Comparison of ENCODE assay signal across 8 cellular contexts in the genomic region with DNA sequence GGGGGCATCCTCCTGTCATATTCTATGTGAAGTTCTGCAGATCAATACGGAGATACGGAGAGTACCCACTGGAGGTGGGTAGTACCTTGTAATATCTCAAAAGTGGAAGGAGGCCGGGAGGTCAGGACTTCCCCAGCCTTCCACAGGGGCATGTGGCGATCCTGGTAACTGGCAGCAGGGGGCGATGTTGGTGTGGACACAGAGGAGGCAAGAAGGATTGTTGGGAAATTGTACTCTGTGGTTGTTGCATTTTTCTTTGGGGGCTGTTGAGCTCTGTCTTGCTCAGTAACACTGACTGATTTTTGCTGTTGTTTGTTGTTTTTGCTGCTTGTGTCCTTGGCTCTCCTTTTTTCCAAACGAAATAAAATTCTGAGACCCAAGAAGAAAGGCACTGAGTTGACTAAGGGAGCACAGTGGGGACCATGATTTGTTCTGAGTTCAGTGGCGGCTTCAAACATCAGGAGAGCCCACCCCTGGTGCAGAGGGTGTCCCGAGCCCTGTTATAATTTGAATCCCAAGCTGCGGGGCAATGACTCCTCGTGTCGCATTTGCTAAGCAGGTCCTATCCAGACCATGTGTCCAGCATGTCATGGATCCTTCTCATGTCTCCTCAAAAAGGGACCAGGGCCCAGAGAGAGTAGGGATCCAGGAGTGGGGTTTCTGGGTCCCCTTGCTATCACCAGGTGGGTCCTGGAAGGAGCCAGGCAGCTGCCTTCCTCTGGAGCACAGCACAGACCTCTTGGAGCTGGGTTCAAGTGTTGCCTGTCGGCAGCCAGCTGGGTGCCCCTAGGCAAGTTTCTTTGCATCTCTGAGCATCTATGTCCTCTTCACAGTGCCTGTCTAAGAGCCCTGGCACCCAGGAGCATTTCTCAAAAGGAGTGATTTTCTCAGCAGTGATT. TPM values are rescaled to one million over a fixed set of nuclear protein-coding genes. Genes with fewer than 3 reads are reported as not detected.
A peak's percentile ranks its signal among the peaks of the same experiment; 100 is the strongest.
DNase-seq lines count a peak whose midpoint lies in the region; ATAC-seq and TF ChIP-seq lines count a peak whose summit lies in the region.

No MANE protein-coding gene starts in this region.

- DNase-seq in AG04450 (ENCODE audit: low read depth, low spot score) (peak; percentile 30), PC-9 (peak; percentile 47 to 63), activated T-cell treated with anti-CD3 and anti-CD28 coated beads for 4 hours (peak; percentile 57), fibroblast of mammary gland (ENCODE audit: low read depth) (peak; percentile 66), osteocyte (ENCODE audit: extremely low spot score, unreplicated experiment) (no peak), uterus (peak; percentile 37 to 52)

- no peaks in the 10 kb centered on the region for H3K9me2 ChIP-seq in PC-9 (ENCODE audit: insufficient read depth)

- TF ChIP-seq POLR2A in uterus (IDR thresholded peaks at IDR 0.05), result no peak

- H3K4me3 ChIP-seq in AG04450 (ENCODE audit: low read depth, low read length), result no peak overlapping the region
- no peak overlapping the region for H3K4me3 ChIP-seq in PC-9
- no peak overlapping the region for H3K4me3 ChIP-seq in fibroblast of mammary gland (ENCODE audit: control insufficient read depth, low read depth, low read length)
- H3K4me3 ChIP-seq in uterus, result no peak overlapping the region

- CTCF ChIA-PET in AG04450 (lab: Charles Lee), result interaction anchor here (0.5 to 4.6 kb wide), 41 partner anchors 8 to 547 kb away, joined by 3 to 145 read pairs (median 5); a partner anchor contains a TSS
- CTCF ChIA-PET in PC-9 (lab: Charles Lee), result interaction anchor here (0.6 kb wide), 1 partner anchor 767 kb away, joined by 3 read pairs; no protein-coding TSS in a partner anchor

- H3K4me2 ChIP-seq in PC-9, result no peak overlapping the region

- intact Hi-C loops in PC-9 (cut with micrococcal nuclease; ENCODE audit: unreplicated experiment), result loop anchor here (1.0 to 5.0 kb wide), 2 partner anchors 163 to 229 kb away; no protein-coding TSS in a partner anchor
- intact Hi-C loops in uterus (cut with DNase I; ENCODE audit: low total_unique reads), result no loop called here

- no peak overlapping the region for H3K27ac Mint-ChIP-seq in osteocyte (ENCODE audit: unreplicated experiment)

- H3K4me1 Mint-ChIP-seq in osteocyte (ENCODE audit: unreplicated experiment), result peaks cover 4% of the 10 kb centered on the region

- BruUV-seq in PC-9 (replicated peaks; lab: Mats Ljungman, UMichigan), result no TSS peak

- no peaks in the 10 kb centered on the region for H3K79me2 ChIP-seq in PC-9 (ENCODE audit: low read depth)

- H3K9me3 ChIP-seq in AG04450 (ENCODE audit: control insufficient read depth, insufficient read depth, low read length) (no peaks in the 10 kb centered on the region), PC-9 (ENCODE audit: insufficient read depth, low read depth) (no peaks in the 10 kb centered on the region), uterus (no peaks in the 10 kb centered on the region)

- ATAC-seq in GM18867 (IDR thresholded peaks at IDR 0.05; ENCODE audit: unreplicated experiment) (peak; percentile 64), HG03457 (IDR thresholded peaks at IDR 0.05; ENCODE audit: unreplicated experiment) (peak; percentile 61)

- 0 out of 2 replicates have a peak, but pooled peaks cover under 1% of the 10 kb centered on the region for H3K4me1 ChIP-seq in PC-9 (replicated peaks; ENCODE audit: insufficient read depth)
- H3K4me1 ChIP-seq in uterus, result no peaks in the 10 kb centered on the region

- no peak overlapping the region for H3K27ac ChIP-seq in AG04450 (ENCODE audit: low read depth, low read length)
- H3K27ac ChIP-seq in PC-9, result no peak overlapping the region
- H3K27ac ChIP-seq in uterus, result no peak overlapping the region

- H3K27me3 ChIP-seq in AG04450 (ENCODE audit: control insufficient read depth, insufficient read depth, low read length) (peaks cover 4% of the 10 kb centered on the region), PC-9 (ENCODE audit: insufficient read depth, low read depth) (no peaks in the 10 kb centered on the region), uterus (peaks cover 0 to 3% of the 10 kb centered on the region in 2 donors)

- no peak overlapping the region for H3K4me3 Mint-ChIP-seq in osteocyte (ENCODE audit: unreplicated experiment)

- no peaks in the 10 kb centered on the region for H3K27me3 Mint-ChIP-seq in osteocyte (ENCODE audit: unreplicated experiment)

- TF ChIP-seq CTCF in AG04450 (IDR thresholded peaks at IDR 0.05; ENCODE audit: low read depth, low read length), result peak; percentile 91
- peak; percentile 89 for TF ChIP-seq CTCF in PC-9 (conservative IDR thresholded peaks at IDR 0.05)
- TF ChIP-seq CTCF in fibroblast of mammary gland (conservative IDR thresholded peaks at IDR 0.05; ENCODE audit: control insufficient read depth, insufficient read depth, low read depth, low read length), result peak; percentile 88
- peak; percentile 72 for TF ChIP-seq CTCF in osteocyte (IDR thresholded peaks at IDR 0.05)
- peak; percentile 49 to 59 (median 51) for TF ChIP-seq CTCF in uterus (IDR thresholded peaks at IDR 0.05)

- no peak overlapping the region for H2AFZ ChIP-seq in PC-9

- no peaks in the 10 kb centered on the region; the same call in 1 of the 2 replicates for H4K20me1 ChIP-seq in PC-9 (ENCODE audit: insufficient read depth)

- H3K36me3 ChIP-seq in PC-9 (ENCODE audit: low read depth) (no peaks in the 10 kb centered on the region), uterus (no peaks in the 10 kb centered on the region)

- no peaks in the 10 kb centered on the region for H3K36me3 Mint-ChIP-seq in osteocyte (ENCODE audit: unreplicated experiment)

- H3F3A ChIP-seq in PC-9 (ENCODE audit: insufficient read depth, low read depth), result no peaks in the 10 kb centered on the region; the same call in 1 of the 2 replicates

- POLR2A ChIA-PET in AG04450 (lab: Yijun Ruan, JAX), result no interaction called here
- POLR2A ChIA-PET in PC-9 (lab: Charles Lee; ENCODE audit: unreplicated experiment), result no interaction called here

- H3K9me3 Mint-ChIP-seq in osteocyte (ENCODE audit: unreplicated experiment), result no peaks in the 10 kb centered on the region

RNA-seq across cellular contexts. Expression of a gene that starts 22.8 kb away (rescaled TPM):
- 0.10 and 0.11 TPM in 2 replicates for polyA plus RNA-seq in AG04450 (2011; rRNA removed)
- 0.14 and 0.17 TPM in 2 replicates for polyA minus RNA-seq in AG04450 (2011; rRNA and poly(A)+ RNA removed)
- total RNA-seq in PC-9 (2021), result 0.08 and 0.28 TPM in 2 replicates
- total RNA-seq in osteocyte, result 0.70 and 0.78 TPM in 2 replicates
- not detected for total RNA-seq in uterus
